In genomic region chr6:4128072-4128471, GRCh38 we compare ENCODE assay signal across 34 cellular contexts. TPM values are rescaled to one million over a fixed set of nuclear protein-coding genes. Genes with fewer than 3 reads are reported as not detected.
"Had no signal": no experiment of that assay in that cellular context is flagged by ENCODE, and none has a peak within 500 bp of the region (broad histone marks: within the 10 kb centered on the region; RNA-seq: fewer than 3 reads in every experiment).

No MANE protein-coding gene starts in this region.

- H3K27ac Mint-ChIP-seq: dendritic cell treated with granulocyte-macrophage colony-stimulating factor and Interleukin-4, amounts not matched to agents 40 ng/mL and 50 ng/mL, for 4 days; endodermal cell; nephron; neural progenitor cell; stimulated activated effector memory CD8-positive, alpha-beta T cell treated with anti-CD3 and anti-CD28 coated beads, Interleukin-12 subunit alpha, Interleukin-12 subunit beta, amount 100 ng/mL, for 72 hours had no signal

- H3K27me3 Mint-ChIP-seq: dendritic cell treated with granulocyte-macrophage colony-stimulating factor and Interleukin-4, amounts not matched to agents 40 ng/mL and 50 ng/mL, for 4 days; naive thymus-derived CD4-positive, alpha-beta T cell had no signal

- H3K9ac ChIP-seq: neural progenitor cell had no signal

- H3K4me3 ChIP-seq: colonic mucosa, esophagus squamous epithelium, gastrocnemius medialis, neural progenitor cell, psoas muscle, sigmoid colon, stomach, thyroid gland had no signal

- ATAC-seq: gastrocnemius medialis; left lobe of liver; naive thymus-derived CD4-positive, alpha-beta T cell; psoas muscle; right cardiac atrium; stimulated activated effector memory CD8-positive, alpha-beta T cell treated with anti-CD3 and anti-CD28 coated beads, Interleukin-12 subunit alpha, Interleukin-12 subunit beta, amount 100 ng/mL, for 72 hours had no signal

- H3K4me2 ChIP-seq: neural progenitor cell had no signal

- H2AFZ ChIP-seq: neural progenitor cell had no signal

- H3K4me1 ChIP-seq: colonic mucosa, neural progenitor cell had no signal

- DNase-seq: colonic mucosa; effector CD8-positive, alpha-beta T cell; endodermal cell; esophagus squamous epithelium; gastrocnemius medialis; head of caudate nucleus; kidney; mesenchymal stem cell; midbrain; naive thymus-derived CD4-positive, alpha-beta T cell; psoas muscle; right cardiac atrium; sigmoid colon; stimulated activated CD4-positive, alpha-beta T cell treated with anti-CD3 and anti-CD28 coated beads, Interleukin-2, amount 100 ng/mL, for 24 hours; stimulated activated CD4-positive, alpha-beta T cell treated with anti-CD3 and anti-CD28 coated beads, Interleukin-4, amount 100 ng/mL, for 24 hours; stimulated activated naive CD4-positive, alpha-beta T cell treated with Interleukin-2 at 50 U/mL for 16 hours; stomach; thyroid gland had no signal

- FAIRE-seq: kidney had no signal

- H3K27me3 ChIP-seq: colonic mucosa, esophagus squamous epithelium, gastrocnemius medialis, neural progenitor cell, sigmoid colon, stomach, thyroid gland had no signal

- H3K9me3 ChIP-seq: colonic mucosa, esophagus squamous epithelium, gastrocnemius medialis, psoas muscle, sigmoid colon, stomach, thyroid gland had no signal

- H3K27ac ChIP-seq: colonic mucosa, esophagus squamous epithelium, gastrocnemius medialis, neural progenitor cell, psoas muscle, sigmoid colon, stomach, thyroid gland had no signal

- H3K4me3 Mint-ChIP-seq: dendritic cell treated with granulocyte-macrophage colony-stimulating factor and Interleukin-4, amounts not matched to agents 40 ng/mL and 50 ng/mL, for 4 days; endodermal cell; naive thymus-derived CD4-positive, alpha-beta T cell; nephron; neural progenitor cell; stimulated activated effector memory CD8-positive, alpha-beta T cell treated with anti-CD3 and anti-CD28 coated beads, Interleukin-12 subunit alpha, Interleukin-12 subunit beta, amount 100 ng/mL, for 72 hours had no signal

- H3K9me3 Mint-ChIP-seq: dendritic cell treated with granulocyte-macrophage colony-stimulating factor and Interleukin-4, amounts not matched to agents 40 ng/mL and 50 ng/mL, for 4 days; stimulated activated effector memory CD8-positive, alpha-beta T cell treated with anti-CD3 and anti-CD28 coated beads, Interleukin-12 subunit alpha, Interleukin-12 subunit beta, amount 100 ng/mL, for 72 hours had no signal

RNA-seq across cellular contexts. Expression of gene FAM217A, which starts 49.1 kb away (rescaled TPM):
- total RNA-seq: colonic mucosa; endodermal cell; epithelial cell of proximal tubule; esophagus squamous epithelium; fibroblast of villous mesenchyme; gastrocnemius medialis; glomerular endothelial cell; kidney; left lobe of liver; liver; lung microvascular endothelial cell; naive thymus-derived CD4-positive, alpha-beta T cell; osteocyte; psoas muscle; renal cortical epithelial cell; right cardiac atrium; sigmoid colon; skeletal muscle tissue; stomach; subcutaneous adipose tissue; temporal lobe; ureter had no signal
- polyA plus RNA-seq: liver, psoas muscle, right cardiac atrium had no signal
